In genomic region chr2:196750291-196750923, GRCh38 we compare ENCODE assay signal across 12 cellular contexts. TPM values are rescaled to one million over a fixed set of nuclear protein-coding genes. Genes with fewer than 3 reads are reported as not detected.
DNase-seq lines count a peak whose midpoint lies in the region; ATAC-seq and TF ChIP-seq lines count a peak whose summit lies in the region.
"Had no signal": no experiment of that assay in that cellular context is flagged by ENCODE, and none has a peak within 500 bp of the region (broad histone marks: within the 10 kb centered on the region; RNA-seq: fewer than 3 reads in every experiment).

No MANE protein-coding gene starts in this region.

- no peaks in the 10 kb centered on the region for H3K36me3 ChIP-seq in A673 (ENCODE audit: insufficient read depth, low read length, poor library complexity, severe bottlenecking)
- H3K36me3 ChIP-seq: right atrium auricular region, tibial nerve had no signal

- intact Hi-C loops in A673 (cut with micrococcal nuclease; ENCODE audit: unreplicated experiment): loop anchor here (2.0 to 10.0 kb wide), 2 partner anchors 628 to 676 kb away; no protein-coding TSS in a partner anchor

- DNase-seq in A673 (ENCODE audit: low spot score) (peak; percentile 84), NCI-H82 (lab: John Stamatoyannopoulos, UW) (peak; percentile 98), NCI-H1092 treated with DMSO at 0.1 percent for 48 hours (lab: John Stamatoyannopoulos, UW) (no peak), NCI-H510A (lab: John Stamatoyannopoulos, UW) (no peak), T-helper 9 cell (no peak)
- DNase-seq: activated gamma-delta T cell, NCI-H446 treated with DMSO at 0.1 percent for 48 hours had no signal

- H3K4me1 ChIP-seq in A673 (ENCODE audit: insufficient read depth, low read length, poor library complexity, severe bottlenecking): peaks cover 10% of the 10 kb centered on the region
- H3K4me1 ChIP-seq: right atrium auricular region had no signal

- H3K9me3 ChIP-seq in A673 (ENCODE audit: low read depth, low read length, poor library complexity, severe bottlenecking): no peaks in the 10 kb centered on the region
- H3K9me3 ChIP-seq: right atrium auricular region had no signal

- ATAC-seq in GM19324 (IDR thresholded peaks at IDR 0.05; ENCODE audit: low FRiP score, unreplicated experiment): peak; percentile 14
- ATAC-seq in HG02798 (IDR thresholded peaks at IDR 0.05; ENCODE audit: poor library complexity, unreplicated experiment): peak; percentile 7
- ATAC-seq in GM18867 (IDR thresholded peaks at IDR 0.05; ENCODE audit: unreplicated experiment): no peak

- CTCF ChIA-PET in A673 (lab: Charles Lee): interaction anchor here (1.4 kb wide), 1 partner anchor 10 kb away, joined by 7 read pairs; no protein-coding TSS in a partner anchor

- H3K4me3 ChIP-seq in A673 (ENCODE audit: low read depth, low read length, poor library complexity, severe bottlenecking): no peak overlapping the region
- H3K4me3 ChIP-seq: right atrium auricular region, tibial nerve had no signal

- POLR2A ChIA-PET in A673 (lab: Charles Lee; ENCODE audit: low non-redundant PET): no interaction called here

- H3K27me3 ChIP-seq in A673 (replicated peaks; ENCODE audit: insufficient read depth, low read depth, low read length, poor library complexity): no peaks in the 10 kb centered on the region
- H3K27me3 ChIP-seq: right atrium auricular region, tibial nerve had no signal

- no TSS peak for BruUV-seq in A673 (replicated peaks; lab: Mats Ljungman, UMichigan)

- TF ChIP-seq CTCF in A673 (conservative IDR thresholded peaks at IDR 0.05; ENCODE audit: low read depth, low read length): no peak

- H3K27ac ChIP-seq in A673 (ENCODE audit: low read depth, low read length, poor library complexity, severe bottlenecking): no peak overlapping the region
- H3K27ac ChIP-seq: right atrium auricular region, tibial nerve had no signal

RNA-seq across cellular contexts. Expression of gene GTF3C3, which starts 49.1 kb away (rescaled TPM):
- total RNA-seq in A673 (2021): 60.3 and 68.6 TPM in 2 replicates

RNA-seq across cellular contexts. Expression of gene C2orf66, which starts 58.7 kb away (rescaled TPM):
- 0.28 TPM in 1 of 2 replicates, not detected in the other for total RNA-seq in A673 (2021)
- total RNA-seq: right atrium auricular region, tibial nerve had no signal

Comparison
In these comparisons a context has a peak if more than half of its experiments do, and no peak if none do; other contexts are left out.
1. DNase-seq: peak in A673 (single experiment) and NCI-H82 (single experiment); none in NCI-H1092 treated with DMSO at 0.1 percent for 48 hours (single experiment), NCI-H510A (single experiment) and T-helper 9 cell (single experiment).